ENCODE assay signal across 2 cellular contexts in the genomic region with DNA sequence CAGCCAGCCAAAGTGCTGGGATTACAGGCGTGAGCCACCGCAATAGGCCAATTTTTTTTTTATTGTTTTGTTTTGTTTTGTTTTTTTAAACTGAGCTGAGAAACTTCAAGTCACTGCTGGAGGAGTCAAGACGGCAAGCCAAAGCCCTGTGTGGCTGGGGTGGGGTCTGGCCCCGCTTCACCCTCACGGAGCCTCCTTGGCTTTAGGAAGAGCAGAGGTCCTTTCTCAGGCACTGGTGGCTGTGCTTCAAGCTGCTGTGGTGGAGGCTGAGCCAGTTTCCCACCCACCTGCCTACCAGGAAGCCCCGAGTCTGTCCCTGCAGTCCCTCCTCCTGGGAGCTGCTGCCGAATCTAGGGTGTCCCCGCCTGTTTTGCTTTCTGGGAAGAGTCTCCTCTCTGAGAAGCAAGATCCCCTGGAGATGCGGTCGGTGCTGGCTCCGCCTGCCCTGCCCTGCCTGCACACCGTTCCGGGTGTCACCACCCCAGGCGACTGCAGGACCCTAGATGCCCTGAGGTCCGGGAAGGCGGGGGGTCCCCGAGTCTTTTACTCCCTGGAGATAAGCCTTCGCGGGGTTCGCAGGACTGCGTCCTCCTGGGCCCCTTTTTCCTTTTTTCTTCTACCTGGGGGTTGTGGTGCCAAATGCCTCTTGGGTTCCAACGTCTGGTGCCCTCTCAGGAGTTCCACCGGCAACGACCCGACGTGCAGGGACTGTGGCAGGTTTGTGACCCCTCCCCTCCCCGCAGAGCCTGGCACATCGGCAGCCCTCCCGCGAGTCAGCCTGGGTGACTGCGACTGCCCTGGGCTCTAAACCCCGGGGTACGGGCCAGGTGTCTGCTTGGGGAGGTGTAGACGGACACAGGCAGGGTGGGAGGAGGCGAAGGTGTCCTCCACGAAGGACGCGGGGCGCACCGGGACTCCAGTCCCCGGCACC.
A peak's percentile ranks its signal among the peaks of the same experiment; 100 is the strongest.
TF ChIP-seq lines count a peak whose summit lies in the region.

No MANE protein-coding gene starts in this region.

TF ChIP-seq in IMR-90, 13 proteins besides CTCF, POLR2A, EP300 and RAD21:
- TF ChIP-seq BHLHE40 (IDR thresholded peaks at IDR 0.05; ENCODE audit: low read depth, low read length), result no peak
- TF ChIP-seq MAZ (IDR thresholded peaks at IDR 0.05; ENCODE audit: borderline replicate concordance, low read depth, low read length), result no peak
- no peak for TF ChIP-seq NFE2L2 (IDR thresholded peaks at IDR 0.05; ENCODE audit: low read depth, low read length)
- no peak for TF ChIP-seq SMC3 (IDR thresholded peaks at IDR 0.05; ENCODE audit: low read depth, low read length)
- no peak for TF ChIP-seq MAFK (IDR thresholded peaks at IDR 0.05; ENCODE audit: low read depth, low read length)
- no peak for TF ChIP-seq FOS (IDR thresholded peaks at IDR 0.05; ENCODE audit: low read depth, low read length)
- TF ChIP-seq CEBPB (IDR thresholded peaks at IDR 0.05; ENCODE audit: low read depth, low read length), result no peak

TF ChIP-seq in endothelial cell of umbilical vein, 7 proteins besides CTCF, POLR2A, EP300 and RAD21:
- TF ChIP-seq EZH2 (IDR thresholded peaks at IDR 0.05; ENCODE audit: borderline replicate concordance, low read depth, low read length, severe bottlenecking), result peak; percentile 30
- TF ChIP-seq MYC (IDR thresholded peaks at IDR 0.05; ENCODE audit: low read depth, low read length), result no peak
